ENCODE assay signal across 10 cellular contexts in the genomic region with DNA sequence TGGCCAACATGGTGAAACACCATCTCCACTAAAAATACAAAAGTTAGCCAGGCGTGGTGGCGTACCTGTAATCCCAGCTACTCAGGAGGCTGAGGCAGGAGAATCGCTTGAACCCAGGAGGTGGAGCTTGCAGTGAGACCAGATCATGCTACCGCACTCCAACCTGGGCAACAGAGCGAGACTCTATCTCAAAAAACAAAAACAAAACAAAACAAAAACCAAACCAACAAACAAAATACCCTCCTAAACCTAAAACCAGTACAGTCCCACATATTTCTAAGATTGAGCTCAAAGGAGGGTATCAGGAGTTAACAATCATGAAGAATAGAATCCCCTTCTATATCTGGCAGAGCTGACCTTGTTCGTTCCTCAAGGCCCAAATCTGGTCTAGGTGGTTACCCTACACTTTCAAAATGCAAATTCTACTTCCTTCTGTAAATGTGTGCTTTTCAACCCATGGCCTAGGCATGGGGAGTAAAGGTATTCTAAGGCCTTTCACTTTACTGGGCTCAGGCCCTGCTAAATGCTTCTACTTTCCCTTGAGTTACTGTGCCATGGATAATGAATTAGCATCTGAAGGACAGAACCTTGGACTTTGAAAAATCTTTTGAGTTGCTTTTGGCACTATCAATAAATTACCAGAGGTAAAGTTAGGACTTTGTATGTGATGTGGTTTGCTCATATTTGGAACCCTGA. TPM values are rescaled to one million over a fixed set of nuclear protein-coding genes. Genes with fewer than 3 reads are reported as not detected.
DNase-seq lines count a peak whose midpoint lies in the region; ATAC-seq and TF ChIP-seq lines count a peak whose summit lies in the region.
"Had no signal": no experiment of that assay in that cellular context is flagged by ENCODE, and none has a peak within 500 bp of the region (broad histone marks: within the 10 kb centered on the region; RNA-seq: fewer than 3 reads in every experiment).

No MANE protein-coding gene starts in this region.

- CTCF ChIA-PET in activated naive CD4-positive, alpha-beta T cell treated with anti-CD3 and anti-CD28 coated beads for 36 hours (lab: Charles Lee): interaction anchor here (0.5 to 3.6 kb wide), 27 partner anchors 8 to 322 kb away, joined by 3 to 43 read pairs (median 8); partner anchors contain the start of genes PPP2R1B and SIK2

- H3K27me3 Mint-ChIP-seq in stimulated activated naive B cell treated with anti-CD40 and anti-IgM and Interleukin-4, amounts not matched to agents 10 μg/mL and 1 μg/mL and 100 μg/mL, for 72 hours: no peaks in the 10 kb centered on the region
- H3K27me3 Mint-ChIP-seq in activated naive CD4-positive, alpha-beta T cell treated with anti-CD3 and anti-CD28 coated beads for 36 hours (ENCODE audit: low read depth): no peaks in the 10 kb centered on the region
- H3K27me3 Mint-ChIP-seq: activated CD4-positive, alpha-beta T cell treated with anti-CD3 and anti-CD28 coated beads, Interleukin-2, amount 10 ng/mL, durations not matched to agents 24 days and 14 days had no signal

- intact Hi-C loops in activated naive CD4-positive, alpha-beta T cell treated with anti-CD3 and anti-CD28 coated beads for 36 hours (cut with micrococcal nuclease): loop anchor here (1.0 kb wide), 5 partner anchors 65 to 322 kb away; partner anchors contain the start of gene SIK2

- H3K4me3 Mint-ChIP-seq in stimulated activated naive B cell treated with anti-CD40 and anti-IgM and Interleukin-4, amounts not matched to agents 10 μg/mL and 1 μg/mL and 100 μg/mL, for 72 hours: peak overlapping the region; percentile 25 to 53
- H3K4me3 Mint-ChIP-seq in activated naive CD4-positive, alpha-beta T cell treated with anti-CD3 and anti-CD28 coated beads for 36 hours: no peak overlapping the region
- H3K4me3 Mint-ChIP-seq: activated CD4-positive, alpha-beta T cell treated with anti-CD3 and anti-CD28 coated beads, Interleukin-2, amount 10 ng/mL, durations not matched to agents 24 days and 14 days had no signal

- TF ChIP-seq CTCF in omental fat pad (IDR thresholded peaks at IDR 0.05): no peak

- no peaks in the 10 kb centered on the region for H3K36me3 Mint-ChIP-seq in stimulated activated naive B cell treated with anti-CD40 and anti-IgM and Interleukin-4, amounts not matched to agents 10 μg/mL and 1 μg/mL and 100 μg/mL, for 72 hours
- H3K36me3 Mint-ChIP-seq in activated naive CD4-positive, alpha-beta T cell treated with anti-CD3 and anti-CD28 coated beads for 36 hours (ENCODE audit: low read depth): no peaks in the 10 kb centered on the region

- peak overlapping the region; percentile 76 for H3K27ac Mint-ChIP-seq in stimulated activated naive B cell treated with anti-CD40 and anti-IgM and Interleukin-4, amounts not matched to agents 10 μg/mL and 1 μg/mL and 100 μg/mL, for 72 hours
- H3K27ac Mint-ChIP-seq in activated naive CD4-positive, alpha-beta T cell treated with anti-CD3 and anti-CD28 coated beads for 36 hours: no peak overlapping the region
- H3K27ac Mint-ChIP-seq: activated CD4-positive, alpha-beta T cell treated with anti-CD3 and anti-CD28 coated beads, Interleukin-2, amount 10 ng/mL, durations not matched to agents 24 days and 14 days had no signal

- peak; percentile 6 for DNase-seq in stimulated activated naive B cell treated with anti-CD40 and anti-IgM and Interleukin-4, amounts not matched to agents 10 μg/mL and 1 μg/mL and 100 μg/mL, for 72 hours
- DNase-seq in NCI-H2081 treated with DMSO at 0.1 percent for 48 hours (lab: John Stamatoyannopoulos, UW) (no peak), omental fat pad (ENCODE audit: low spot score) (no peak)
- DNase-seq in central memory CD4-positive, alpha-beta T cell: no peak
- DNase-seq in activated naive CD4-positive, alpha-beta T cell treated with anti-CD3 and anti-CD28 coated beads for 36 hours: no peak
- DNase-seq: stimulated activated CD4-positive, alpha-beta T cell treated with anti-CD3 and anti-CD28 coated beads, Interleukin-15, amount 100 ng/mL, for 24 hours had no signal

- H3K4me1 Mint-ChIP-seq in stimulated activated naive B cell treated with anti-CD40 and anti-IgM and Interleukin-4, amounts not matched to agents 10 μg/mL and 1 μg/mL and 100 μg/mL, for 72 hours: peaks cover 14 to 29% of the 10 kb centered on the region in 2 donors
- H3K4me1 Mint-ChIP-seq in activated naive CD4-positive, alpha-beta T cell treated with anti-CD3 and anti-CD28 coated beads for 36 hours (ENCODE audit: low read depth): no peaks in the 10 kb centered on the region
- H3K4me1 Mint-ChIP-seq: activated CD4-positive, alpha-beta T cell treated with anti-CD3 and anti-CD28 coated beads, Interleukin-2, amount 10 ng/mL, durations not matched to agents 24 days and 14 days had no signal

- peak; percentile 96 for ATAC-seq in GM19043 (IDR thresholded peaks at IDR 0.05; ENCODE audit: low read depth, unreplicated experiment)
- ATAC-seq in HG02763 (IDR thresholded peaks at IDR 0.05; ENCODE audit: unreplicated experiment): peak; percentile 96
- peak; percentile 93 for ATAC-seq in HG03575 (IDR thresholded peaks at IDR 0.05; ENCODE audit: extremely low read depth, insufficient number of reproducible peaks, low FRiP score, unreplicated experiment)
- peak; percentile 97 to 98 for ATAC-seq in stimulated activated naive B cell treated with anti-CD40 and anti-IgM and Interleukin-4, amounts not matched to agents 10 μg/mL and 1 μg/mL and 100 μg/mL, for 72 hours (replicated peaks)
- no peak for ATAC-seq in omental fat pad (ENCODE audit: low FRiP score)

- no peaks in the 10 kb centered on the region for H3K9me3 Mint-ChIP-seq in stimulated activated naive B cell treated with anti-CD40 and anti-IgM and Interleukin-4, amounts not matched to agents 10 μg/mL and 1 μg/mL and 100 μg/mL, for 72 hours
- no peaks in the 10 kb centered on the region for H3K9me3 Mint-ChIP-seq in activated naive CD4-positive, alpha-beta T cell treated with anti-CD3 and anti-CD28 coated beads for 36 hours
- H3K9me3 Mint-ChIP-seq: activated CD4-positive, alpha-beta T cell treated with anti-CD3 and anti-CD28 coated beads, Interleukin-2, amount 10 ng/mL, durations not matched to agents 24 days and 14 days had no signal

RNA-seq across cellular contexts. Expression of gene PPP2R1B, which starts 10.4 kb away (rescaled TPM):
- total RNA-seq in omental fat pad: 100 to 1,000 TPM in 2 of 4 donors, 10 to 100 TPM in 2; 30.9 to 139 (median 78.8) TPM
- total RNA-seq in activated naive CD4-positive, alpha-beta T cell treated with anti-CD3 and anti-CD28 coated beads for 36 hours: 10 to 100 TPM; 36.7 to 43.8 TPM
